ENCODE assay signal across 8 cellular contexts in genomic region chr1:98661544-98662353, GRCh38. TPM values are rescaled to one million over a fixed set of nuclear protein-coding genes. Genes with fewer than 3 reads are reported as not detected.
A peak's percentile ranks its signal among the peaks of the same experiment; 100 is the strongest.
DNase-seq lines count a peak whose midpoint lies in the region; ATAC-seq and TF ChIP-seq lines count a peak whose summit lies in the region.

A gene with protein sequence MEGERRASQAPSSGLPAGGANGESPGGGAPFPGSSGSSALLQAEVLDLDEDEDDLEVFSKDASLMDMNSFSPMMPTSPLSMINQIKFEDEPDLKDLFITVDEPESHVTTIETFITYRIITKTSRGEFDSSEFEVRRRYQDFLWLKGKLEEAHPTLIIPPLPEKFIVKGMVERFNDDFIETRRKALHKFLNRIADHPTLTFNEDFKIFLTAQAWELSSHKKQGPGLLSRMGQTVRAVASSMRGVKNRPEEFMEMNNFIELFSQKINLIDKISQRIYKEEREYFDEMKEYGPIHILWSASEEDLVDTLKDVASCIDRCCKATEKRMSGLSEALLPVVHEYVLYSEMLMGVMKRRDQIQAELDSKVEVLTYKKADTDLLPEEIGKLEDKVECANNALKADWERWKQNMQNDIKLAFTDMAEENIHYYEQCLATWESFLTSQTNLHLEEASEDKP (plus strand): TSS chr1:98661721. CDS start chr1:98661732, 11 bp downstream.

- peak within 1 kb of the TSS; percentile 76 for H3K4me3 ChIP-seq in NT2/D1 (ENCODE audit: insufficient read length, low read depth)
- peak within 1 kb of the TSS; percentile 74 to 84 for H3K4me3 ChIP-seq in cardiac fibroblast (replicated peaks in 1 of 2; ENCODE audit: low read depth in 2 of 2, low read length in 2 of 2)
- peak within 1 kb of the TSS; percentile 67 for H3K4me3 ChIP-seq in iPS-18a (ENCODE audit: low read length)

- TF ChIP-seq CTCF in CD14-positive monocyte (IDR thresholded peaks at IDR 0.05) = no peak
- TF ChIP-seq CTCF in cardiac fibroblast (IDR thresholded peaks at IDR 0.05; ENCODE audit: low read depth, low read length) = no peak

- H3K9me3 Mint-ChIP-seq in CD14-positive monocyte = peaks cover 0 to 13% (median 4%) of the 10 kb centered on the region in 7 donors

- peaks cover 17% of the 10 kb centered on the region for H3K4me1 Mint-ChIP-seq in CD14-positive monocyte

- peaks cover 2 to 9% of the 10 kb centered on the region in 2 donors for H3K36me3 Mint-ChIP-seq in CD14-positive monocyte

- peak within 1 kb of the TSS in 2 of 7 donors; percentile 38 to 57 for H3K27ac Mint-ChIP-seq in CD14-positive monocyte

- H3K27me3 ChIP-seq in NT2/D1 (ENCODE audit: insufficient read depth, insufficient read length) = peaks cover 13% of the 10 kb centered on the region
- H3K27me3 ChIP-seq in iPS-18a (ENCODE audit: control insufficient read depth, insufficient read depth, low read length) = peaks cover 19% of the 10 kb centered on the region

- peak; percentile 47 for DNase-seq in CD14-positive monocyte (ENCODE audit: low spot score)
- DNase-seq in NT2/D1 (ENCODE audit: low read depth, low spot score) = peak; percentile 63
- DNase-seq in cardiac fibroblast (ENCODE audit: low read depth in 2 of 2) = peak; percentile 68 to 88
- DNase-seq in renal cortical epithelial cell (ENCODE audit: low read depth) = peak; percentile 52
- DNase-seq in effector CD4-positive, alpha-beta T cell = no peak

- H3K27me3 Mint-ChIP-seq in CD14-positive monocyte (ENCODE audit: low read depth in 3 of 3) = peaks cover 42 to 55% (median 42%) of the 10 kb centered on the region in 3 donors

- peak within 1 kb of the TSS; percentile 92 for H3K9ac ChIP-seq in NT2/D1 (ENCODE audit: insufficient read length, low read depth)
- peak within 1 kb of the TSS; percentile 62 for H3K9ac ChIP-seq in iPS-18a (ENCODE audit: low read length)

- H3K4me1 ChIP-seq in NT2/D1 (ENCODE audit: insufficient read depth, insufficient read length) (no peaks in the 10 kb centered on the region), iPS-18a (ENCODE audit: control insufficient read depth, low read depth, low read length) (peaks cover 11% of the 10 kb centered on the region)

- H3K36me3 ChIP-seq in NT2/D1 (ENCODE audit: insufficient read depth, insufficient read length, low read length) (no peaks in the 10 kb centered on the region), iPS-18a (ENCODE audit: control insufficient read depth, low read depth, low read length) (no peaks in the 10 kb centered on the region)

- no peak within 1 kb of the TSS for H3K27ac ChIP-seq in iPS-18a (ENCODE audit: low read length)

- ATAC-seq in GM18907 (IDR thresholded peaks at IDR 0.05; ENCODE audit: unreplicated experiment) (peak; percentile 93), HG03135 (IDR thresholded peaks at IDR 0.05; ENCODE audit: unreplicated experiment) (peak; percentile 77)

- H3K4me3 Mint-ChIP-seq in CD14-positive monocyte = peak within 1 kb of the TSS; percentile 91 to 99

- intact Hi-C loops in CD14-positive monocyte (cut with micrococcal nuclease) = no loop called here

- no peaks in the 10 kb centered on the region for H3K9me3 ChIP-seq in NT2/D1 (ENCODE audit: insufficient read depth, low read length)
- no peaks in the 10 kb centered on the region for H3K9me3 ChIP-seq in iPS-18a (ENCODE audit: control insufficient read depth, low read depth, low read length)

RNA-seq across cellular contexts. Expression of the gene that starts here (rescaled TPM):
- 1 to 10 TPM in 1 of 2 donors, under 1 TPM in 1; 0.15 to 3.9 TPM for polyA plus RNA-seq in CD14-positive monocyte
- total RNA-seq in renal cortical epithelial cell = 50.8 and 72.2 TPM in 2 replicates
